In the genomic region with DNA sequence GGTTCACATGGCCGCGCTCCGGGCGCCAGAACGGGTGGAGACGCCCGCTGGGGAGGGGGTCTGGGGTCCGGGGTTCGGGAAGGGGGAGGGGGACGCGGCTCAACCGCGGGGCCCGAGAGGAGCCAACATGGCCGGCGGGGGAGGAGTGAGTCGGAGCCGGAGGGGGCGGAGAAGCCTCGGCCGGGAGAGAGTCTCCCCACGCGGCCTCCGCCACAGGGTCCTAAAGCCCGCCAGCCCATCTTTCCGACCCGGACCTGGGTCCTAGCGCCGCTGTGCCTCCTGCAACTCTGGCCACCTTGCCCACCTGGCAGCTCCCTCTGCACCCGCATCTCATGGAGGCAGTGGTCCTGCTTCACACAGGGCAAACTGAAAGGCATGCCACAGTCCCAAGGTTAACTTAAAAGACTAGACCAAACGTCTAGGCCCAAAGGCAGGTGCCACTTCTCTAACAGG, we compare ENCODE assay signal across 1 cellular context.
TF ChIP-seq lines count a peak whose summit lies in the region.

TSS of gene BAZ2A (minus strand) at position 147 of the 453 bp plus-strand sequence. CDS start 12,796 bp downstream, outside the sequence.

TF ChIP-seq in K562, 482 proteins besides CTCF, POLR2A, EP300 and RAD21 (continued from another document):
- no peak for TF ChIP-seq ATF1 (CRISPR knock-in tag; IDR thresholded peaks at IDR 0.05)
- peak; percentile 63 for TF ChIP-seq ATF1 (tag; IDR thresholded peaks at IDR 0.05)
- TF ChIP-seq SAFB (IDR thresholded peaks at IDR 0.05; ENCODE audit: borderline replicate concordance, low read depth, low read length) = peak; percentile 55; the same call in 1 of the 2 replicates
- peak; percentile 86 for TF ChIP-seq SMAD4 (CRISPR knock-in tag; conservative IDR thresholded peaks at IDR 0.05)
- peak; percentile 98 for TF ChIP-seq XRCC5 (IDR thresholded peaks at IDR 0.05; ENCODE audit: low read depth, low read length)
- TF ChIP-seq LEF1 (IDR thresholded peaks at IDR 0.05) = 0 out of 2 replicates have a peak, but pooled peaks have one; percentile 37
- peak; percentile 29 for TF ChIP-seq TAF1 (IDR thresholded peaks at IDR 0.05; ENCODE audit: control insufficient read depth, extremely low read depth, insufficient read depth, low read length, severe bottlenecking)
- TF ChIP-seq ZFX (CRISPR knock-in tag; IDR thresholded peaks at IDR 0.05) = peak; percentile 49
- no peak for TF ChIP-seq ZNF282 (CRISPR knock-in tag; IDR thresholded peaks at IDR 0.05)
- 0 out of 2 replicates have a peak, but pooled peaks have one; percentile 34 for TF ChIP-seq PTBP1 (IDR thresholded peaks at IDR 0.05; ENCODE audit: low read depth, low read length)
- TF ChIP-seq STAT5A (IDR thresholded peaks at IDR 0.05; ENCODE audit: borderline replicate concordance, low read length) = peak; percentile 45; the same call in 1 of the 2 replicates
- TF ChIP-seq CC2D1A (IDR thresholded peaks at IDR 0.05) = peak; percentile 87
- peak; percentile 47; the same call in 1 of the 2 replicates for TF ChIP-seq EP400 (IDR thresholded peaks at IDR 0.05)
- no peak for TF ChIP-seq BCLAF1 (IDR thresholded peaks at IDR 0.05; ENCODE audit: borderline replicate concordance in 1 of 2, control insufficient read depth in 1 of 2, low read depth in 2 of 2, low read length in 1 of 2)
- peak; percentile 64; the same call in 1 of the 2 replicates for TF ChIP-seq ZBTB2 (IDR thresholded peaks at IDR 0.05)
- TF ChIP-seq ZNF431 (CRISPR knock-in tag; IDR thresholded peaks at IDR 0.05) = peak; percentile 53; the same call in 1 of the 2 replicates
- no peak for TF ChIP-seq ZZZ3 (IDR thresholded peaks at IDR 0.05)
- TF ChIP-seq ERF (CRISPR knock-in tag; IDR thresholded peaks at IDR 0.05) = 0 out of 2 replicates have a peak, but pooled peaks have one; percentile 64
- TF ChIP-seq RB1 (IDR thresholded peaks at IDR 0.05; ENCODE audit: low read depth) = peak; percentile 88
- TF ChIP-seq SP1 (CRISPR knock-in tag; IDR thresholded peaks at IDR 0.05) = peak; percentile 73
- TF ChIP-seq HMGN3 (IDR thresholded peaks at IDR 0.05; ENCODE audit: borderline replicate concordance, extremely low read depth, insufficient read length, low read depth, low read length) = peak; percentile 73
- TF ChIP-seq GABPA (tag; conservative IDR thresholded peaks at IDR 0.05; ENCODE audit: low read depth) = peak; percentile 75
- TF ChIP-seq ZNF696 (CRISPR knock-in tag; conservative IDR thresholded peaks at IDR 0.05) = no peak
- 0 out of 2 replicates have a peak, but pooled peaks have one; percentile 44 for TF ChIP-seq MBD2 (IDR thresholded peaks at IDR 0.05; ENCODE audit: borderline replicate concordance, low read depth)
